ENCODE assay signal across 2 cellular contexts in the genomic region with DNA sequence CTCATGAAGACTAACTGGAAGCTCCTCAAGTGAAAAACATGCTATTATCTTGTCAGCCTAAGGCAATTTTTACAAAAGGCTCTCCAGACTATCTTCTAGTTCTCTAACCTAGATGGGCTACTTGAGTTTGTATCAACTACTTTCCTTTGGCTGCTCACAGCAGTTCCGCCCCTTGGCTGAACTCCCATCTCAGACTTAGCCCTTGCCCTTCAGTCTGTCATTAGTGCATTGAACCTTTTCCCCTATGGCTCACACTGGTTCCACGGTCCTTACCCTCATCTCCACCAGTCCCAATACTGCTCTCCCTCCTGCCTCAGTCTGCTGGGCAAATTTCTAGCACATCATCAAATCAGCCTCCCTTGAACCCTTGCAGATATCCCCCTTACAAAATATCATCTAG.
TF ChIP-seq lines count a peak whose summit lies in the region.

No MANE protein-coding gene starts in this region.

TF ChIP-seq in liver, 16 proteins besides CTCF, POLR2A, EP300 and RAD21 (continued from another document):
- no peak for TF ChIP-seq HNF4G (IDR thresholded peaks at IDR 0.05)
- TF ChIP-seq, protein P1, sequence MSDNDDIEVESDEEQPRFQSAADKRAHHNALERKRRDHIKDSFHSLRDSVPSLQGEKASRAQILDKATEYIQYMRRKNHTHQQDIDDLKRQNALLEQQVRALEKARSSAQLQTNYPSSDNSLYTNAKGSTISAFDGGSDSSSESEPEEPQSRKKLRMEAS (IDR thresholded peaks at IDR 0.05), result no peak
- peak in 1 of 2 donors; percentile 8 for TF ChIP-seq HNF4A (conservative IDR thresholded peaks at IDR 0.05)
- TF ChIP-seq JUND (IDR thresholded peaks at IDR 0.05), result no peak
- no peak for TF ChIP-seq TAF1 (conservative IDR thresholded peaks at IDR 0.05)
- TF ChIP-seq, protein P2, sequence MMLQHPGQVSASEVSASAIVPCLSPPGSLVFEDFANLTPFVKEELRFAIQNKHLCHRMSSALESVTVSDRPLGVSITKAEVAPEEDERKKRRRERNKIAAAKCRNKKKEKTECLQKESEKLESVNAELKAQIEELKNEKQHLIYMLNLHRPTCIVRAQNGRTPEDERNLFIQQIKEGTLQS (IDR thresholded peaks at IDR 0.05), result no peak
- no peak for TF ChIP-seq YY1 (IDR thresholded peaks at IDR 0.05)
- TF ChIP-seq FOXA2 (IDR thresholded peaks at IDR 0.05), result no peak
- TF ChIP-seq, protein P3, sequence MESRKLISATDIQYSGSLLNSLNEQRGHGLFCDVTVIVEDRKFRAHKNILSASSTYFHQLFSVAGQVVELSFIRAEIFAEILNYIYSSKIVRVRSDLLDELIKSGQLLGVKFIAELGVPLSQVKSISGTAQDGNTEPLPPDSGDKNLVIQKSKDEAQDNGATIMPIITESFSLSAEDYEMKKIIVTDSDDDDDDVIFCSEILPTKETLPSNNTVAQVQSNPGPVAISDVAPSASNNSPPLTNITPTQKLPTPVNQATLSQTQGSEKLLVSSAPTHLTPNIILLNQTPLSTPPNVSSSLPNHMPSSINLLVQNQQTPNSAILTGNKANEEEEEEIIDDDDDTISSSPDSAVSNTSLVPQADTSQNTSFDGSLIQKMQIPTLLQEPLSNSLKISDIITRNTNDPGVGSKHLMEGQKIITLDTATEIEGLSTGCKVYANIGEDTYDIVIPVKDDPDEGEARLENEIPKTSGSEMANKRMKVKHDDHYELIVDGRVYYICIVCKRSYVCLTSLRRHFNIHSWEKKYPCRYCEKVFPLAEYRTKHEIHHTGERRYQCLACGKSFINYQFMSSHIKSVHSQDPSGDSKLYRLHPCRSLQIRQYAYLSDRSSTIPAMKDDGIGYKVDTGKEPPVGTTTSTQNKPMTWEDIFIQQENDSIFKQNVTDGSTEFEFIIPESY (IDR thresholded peaks at IDR 0.05), result no peak
- TF ChIP-seq RXRA (IDR thresholded peaks at IDR 0.05), result peak; percentile 16 to 22
- no peak for TF ChIP-seq EGR1 (IDR thresholded peaks at IDR 0.05; ENCODE audit: low read depth in 2 of 2)

TF ChIP-seq in HepG2, 621 proteins besides CTCF, POLR2A, EP300 and RAD21 (continued from another document):
- TF ChIP-seq, protein P4, sequence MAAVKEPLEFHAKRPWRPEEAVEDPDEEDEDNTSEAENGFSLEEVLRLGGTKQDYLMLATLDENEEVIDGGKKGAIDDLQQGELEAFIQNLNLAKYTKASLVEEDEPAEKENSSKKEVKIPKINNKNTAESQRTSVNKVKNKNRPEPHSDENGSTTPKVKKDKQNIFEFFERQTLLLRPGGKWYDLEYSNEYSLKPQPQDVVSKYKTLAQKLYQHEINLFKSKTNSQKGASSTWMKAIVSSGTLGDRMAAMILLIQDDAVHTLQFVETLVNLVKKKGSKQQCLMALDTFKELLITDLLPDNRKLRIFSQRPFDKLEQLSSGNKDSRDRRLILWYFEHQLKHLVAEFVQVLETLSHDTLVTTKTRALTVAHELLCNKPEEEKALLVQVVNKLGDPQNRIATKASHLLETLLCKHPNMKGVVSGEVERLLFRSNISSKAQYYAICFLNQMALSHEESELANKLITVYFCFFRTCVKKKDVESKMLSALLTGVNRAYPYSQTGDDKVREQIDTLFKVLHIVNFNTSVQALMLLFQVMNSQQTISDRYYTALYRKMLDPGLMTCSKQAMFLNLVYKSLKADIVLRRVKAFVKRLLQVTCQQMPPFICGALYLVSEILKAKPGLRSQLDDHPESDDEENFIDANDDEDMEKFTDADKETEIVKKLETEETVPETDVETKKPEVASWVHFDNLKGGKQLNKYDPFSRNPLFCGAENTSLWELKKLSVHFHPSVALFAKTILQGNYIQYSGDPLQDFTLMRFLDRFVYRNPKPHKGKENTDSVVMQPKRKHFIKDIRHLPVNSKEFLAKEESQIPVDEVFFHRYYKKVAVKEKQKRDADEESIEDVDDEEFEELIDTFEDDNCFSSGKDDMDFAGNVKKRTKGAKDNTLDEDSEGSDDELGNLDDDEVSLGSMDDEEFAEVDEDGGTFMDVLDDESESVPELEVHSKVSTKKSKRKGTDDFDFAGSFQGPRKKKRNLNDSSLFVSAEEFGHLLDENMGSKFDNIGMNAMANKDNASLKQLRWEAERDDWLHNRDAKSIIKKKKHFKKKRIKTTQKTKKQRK (IDR thresholded peaks at IDR 0.05; ENCODE audit: low read length), result no peak
- TF ChIP-seq ZFP36 (IDR thresholded peaks at IDR 0.05; ENCODE audit: borderline replicate concordance, low read depth, low read length, partially characterized antibody) (no peak), TRIM24 (CRISPR knock-in tag; IDR thresholded peaks at IDR 0.05) (no peak), TAF1 (CRISPR knock-in tag; IDR thresholded peaks at IDR 0.05) (no peak), ZNF644 (CRISPR knock-in tag; IDR thresholded peaks at IDR 0.05; ENCODE audit: low read depth) (no peak), ZNF720 (CRISPR knock-in tag; IDR thresholded peaks at IDR 0.05) (no peak), ZSCAN30 (CRISPR knock-in tag; IDR thresholded peaks at IDR 0.05) (no peak), DPF2 (CRISPR knock-in tag; IDR thresholded peaks at IDR 0.05; ENCODE audit: borderline replicate concordance, low read depth) (no peak), SMC3 (IDR thresholded peaks at IDR 0.05; ENCODE audit: low read length) (no peak), ZNF207 (IDR thresholded peaks at IDR 0.05; ENCODE audit: borderline replicate concordance) (no peak), ZNF549 (CRISPR knock-in tag; IDR thresholded peaks at IDR 0.05) (no peak)
- TF ChIP-seq, protein P5, sequence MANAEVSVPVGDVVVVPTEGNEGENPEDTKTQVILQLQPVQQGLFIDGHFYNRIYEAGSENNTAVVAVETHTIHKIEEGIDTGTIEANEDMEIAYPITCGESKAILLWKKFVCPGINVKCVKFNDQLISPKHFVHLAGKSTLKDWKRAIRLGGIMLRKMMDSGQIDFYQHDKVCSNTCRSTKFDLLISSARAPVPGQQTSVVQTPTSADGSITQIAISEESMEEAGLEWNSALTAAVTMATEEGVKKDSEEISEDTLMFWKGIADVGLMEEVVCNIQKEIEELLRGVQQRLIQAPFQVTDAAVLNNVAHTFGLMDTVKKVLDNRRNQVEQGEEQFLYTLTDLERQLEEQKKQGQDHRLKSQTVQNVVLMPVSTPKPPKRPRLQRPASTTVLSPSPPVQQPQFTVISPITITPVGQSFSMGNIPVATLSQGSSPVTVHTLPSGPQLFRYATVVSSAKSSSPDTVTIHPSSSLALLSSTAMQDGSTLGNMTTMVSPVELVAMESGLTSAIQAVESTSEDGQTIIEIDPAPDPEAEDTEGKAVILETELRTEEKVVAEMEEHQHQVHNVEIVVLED (CRISPR knock-in tag; IDR thresholded peaks at IDR 0.05; ENCODE audit: borderline replicate concordance), result no peak
- TF ChIP-seq, protein P1 (IDR thresholded peaks at IDR 0.05), result no peak
- TF ChIP-seq, protein P6, sequence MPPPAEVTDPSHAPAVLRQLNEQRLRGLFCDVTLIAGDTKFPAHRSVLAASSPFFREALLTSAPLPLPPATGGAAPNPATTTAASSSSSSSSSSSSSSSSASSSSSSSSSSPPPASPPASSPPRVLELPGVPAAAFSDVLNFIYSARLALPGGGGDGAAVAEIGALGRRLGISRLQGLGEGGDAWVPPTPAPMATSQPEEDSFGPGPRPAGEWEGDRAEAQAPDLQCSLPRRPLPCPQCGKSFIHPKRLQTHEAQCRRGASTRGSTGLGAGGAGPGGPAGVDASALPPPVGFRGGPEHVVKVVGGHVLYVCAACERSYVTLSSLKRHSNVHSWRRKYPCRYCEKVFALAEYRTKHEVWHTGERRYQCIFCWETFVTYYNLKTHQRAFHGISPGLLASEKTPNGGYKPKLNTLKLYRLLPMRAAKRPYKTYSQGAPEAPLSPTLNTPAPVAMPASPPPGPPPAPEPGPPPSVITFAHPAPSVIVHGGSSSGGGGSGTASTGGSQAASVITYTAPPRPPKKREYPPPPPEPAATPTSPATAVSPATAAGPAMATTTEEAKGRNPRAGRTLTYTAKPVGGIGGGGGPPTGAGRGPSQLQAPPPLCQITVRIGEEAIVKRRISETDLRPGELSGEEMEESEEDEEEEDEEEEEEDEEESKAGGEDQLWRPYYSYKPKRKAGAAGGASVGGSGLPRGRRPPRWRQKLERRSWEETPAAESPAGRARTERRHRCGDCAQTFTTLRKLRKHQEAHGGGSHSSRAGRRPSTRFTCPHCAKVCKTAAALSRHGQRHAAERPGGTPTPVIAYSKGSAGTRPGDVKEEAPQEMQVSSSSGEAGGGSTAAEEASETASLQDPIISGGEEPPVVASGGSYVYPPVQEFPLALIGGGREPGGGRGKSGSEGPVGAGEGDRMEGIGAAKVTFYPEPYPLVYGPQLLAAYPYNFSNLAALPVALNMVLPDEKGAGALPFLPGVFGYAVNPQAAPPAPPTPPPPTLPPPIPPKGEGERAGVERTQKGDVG (CRISPR knock-in tag; IDR thresholded peaks at IDR 0.05; ENCODE audit: borderline replicate concordance), result no peak
